Comparison of ENCODE assay signal across 7 cellular contexts in genomic region chr1:110850145-110850544, GRCh38. TPM values are rescaled to one million over a fixed set of nuclear protein-coding genes. Genes with fewer than 3 reads are reported as not detected.
"Had no signal": no experiment of that assay in that cellular context is flagged by ENCODE, and none has a peak within 500 bp of the region (broad histone marks: within the 10 kb centered on the region; RNA-seq: fewer than 3 reads in every experiment).

No MANE protein-coding gene starts in this region.

- FAIRE-seq: HepG2, HTR-8/SVneo had no signal

- ATAC-seq: HepG2 had no signal

- H3K36me3 Mint-ChIP-seq: IgD-negative memory B cell had no signal

- DNase-seq: IMR-90, KBM-7 had no signal

- H3K4me3 Mint-ChIP-seq: IgD-negative memory B cell had no signal

- H3K27ac Mint-ChIP-seq: IgD-negative memory B cell had no signal

- H3K27ac ChIP-seq: HL-60 had no signal

- H3K9me3 Mint-ChIP-seq: IgD-negative memory B cell had no signal

RNA-seq across cellular contexts. Expression of gene CD53, which starts 22.8 kb away (rescaled TPM):
- total RNA-seq: HepG2, HT-29, IMR-90 had no signal
- polyA plus RNA-seq: HepG2, IMR-90 had no signal
